22 cellular contexts compared by ENCODE assay signal in the genomic region with DNA sequence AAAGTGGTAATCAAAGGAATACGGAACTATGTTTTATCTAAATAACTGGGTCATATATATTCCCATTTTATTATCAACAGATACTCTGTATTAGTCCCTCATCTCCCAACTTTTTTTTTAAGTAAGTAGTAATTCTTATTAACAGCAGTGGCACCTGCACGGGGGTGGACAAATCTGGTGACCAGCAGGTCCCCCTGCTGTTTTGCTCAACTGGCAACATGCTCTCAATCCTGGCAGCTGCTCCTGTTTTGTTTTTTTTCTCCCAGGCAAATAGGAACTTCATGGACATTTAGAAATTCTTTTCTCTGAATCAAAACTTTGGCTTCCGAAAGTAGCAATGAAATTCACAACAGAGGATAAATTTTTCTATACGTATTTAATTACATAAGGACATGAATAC.
A peak's percentile ranks its signal among the peaks of the same experiment; 100 is the strongest.
DNase-seq lines count a peak whose midpoint lies in the region; ATAC-seq and FAIRE-seq lines count a peak whose summit lies in the region.
"Had no signal": no experiment of that assay in that cellular context is flagged by ENCODE, and none has a peak within 500 bp of the region (broad histone marks: within the 10 kb centered on the region; RNA-seq: fewer than 3 reads in every experiment).

No MANE protein-coding gene starts in this region.

- peaks cover 0 to 11% of the 10 kb centered on the region in 2 donors for H3K9me3 ChIP-seq in neuronal stem cell (replicated peaks in 1 of 2; ENCODE audit: control insufficient read depth in 2 of 2, insufficient read depth in 1 of 2, low read depth in 1 of 2, low read length in 2 of 2)
- H3K9me3 ChIP-seq: A549; BLaER1 treated with 17β-estradiol and CSF1 and Interleukin-3, amounts not matched to agents 10 nM and 100 nM; SJCRH30 had no signal

- FAIRE-seq in urothelium cell line (lab: Jason Lieb, UNC): no peak
- FAIRE-seq: A549, H1 had no signal

- H2BK12ac ChIP-seq in neuronal stem cell (ENCODE audit: low read length): no peak overlapping the region

- DNase-seq in COR-L47 (lab: John Stamatoyannopoulos, UW): peak; percentile 35
- DNase-seq in DMS 273 treated with DMSO at 0.1 percent for 48 hours (lab: John Stamatoyannopoulos, UW): peak; percentile 74
- peak; percentile 62 for DNase-seq in NCI-H524 treated with DMSO at 0.1 percent for 48 hours (lab: John Stamatoyannopoulos, UW)
- DNase-seq in cerebellar nuclear complex (lab: John Stamatoyannopoulos, UW): peak; percentile 31 to 54
- no peak for DNase-seq in activated naive CD4-positive, alpha-beta T cell treated with anti-CD3 and anti-CD28 coated beads, Interleukin-2, amount 50 U/mL, for 16 hours
- no peak for DNase-seq in urothelium cell line (ENCODE audit: low spot score)
- no peak for DNase-seq in neuronal stem cell (ENCODE audit: low spot score)
- DNase-seq: CD4-positive, alpha-beta T cell; EL; GF-D8; HCEC 1CT; NCI-H1048; NCI-H1436; NCI-H2227 treated with DMSO at 0.1 percent for 48 hours; NK-92 treated with Interleukin-12 subunit alpha and Interleukin-12 subunit beta, amount 100 ng/mL, for 24 hours; SJCRH30 had no signal

- no peaks in the 10 kb centered on the region for H3K79me1 ChIP-seq in neuronal stem cell (ENCODE audit: low read depth, low read length)

- H2AFZ ChIP-seq in neuronal stem cell (ENCODE audit: low read length): no peak overlapping the region

- no peak overlapping the region for H3K27ac ChIP-seq in neuronal stem cell (replicated peaks; ENCODE audit: low read length)
- H3K27ac ChIP-seq: A549; BLaER1 treated with 17β-estradiol and CSF1 and Interleukin-3, amounts not matched to agents 10 nM and 100 nM; HL-60; KMS-11; SJCRH30 had no signal

- no peak overlapping the region for H3K9ac ChIP-seq in neuronal stem cell (ENCODE audit: low read depth, low read length, poor library complexity)
- H3K9ac ChIP-seq: BLaER1 treated with 17β-estradiol and CSF1 and Interleukin-3, amounts not matched to agents 10 nM and 100 nM; KMS-11 had no signal

- H2BK15ac ChIP-seq in neuronal stem cell (ENCODE audit: low read length): no peak overlapping the region

- no CpG with 5 or more reads among the region's 4 CpGs for WGBS in neuronal stem cell (ENCODE audit: extremely low coverage in 2 of 2, insufficient read length in 2 of 2, insufficient replicate concordance in 1 of 2), 2 donors

- H3K14ac ChIP-seq in neuronal stem cell (ENCODE audit: low read length): no peak overlapping the region

- no peak overlapping the region for H2AK5ac ChIP-seq in neuronal stem cell (ENCODE audit: low read depth, low read length)

- no peak overlapping the region for H3K18ac ChIP-seq in neuronal stem cell (ENCODE audit: low read length)

- H4K8ac ChIP-seq in neuronal stem cell (ENCODE audit: low read depth, low read length): no peak overlapping the region

- peaks cover 0 to 1% of the 10 kb centered on the region in 2 donors for H3K4me1 ChIP-seq in neuronal stem cell (ENCODE audit: control insufficient read depth in 2 of 2, insufficient read depth in 1 of 2, low read depth in 1 of 2, low read length in 2 of 2)
- H3K4me1 ChIP-seq: A549; BLaER1 treated with 17β-estradiol and CSF1 and Interleukin-3, amounts not matched to agents 10 nM and 100 nM; SJCRH30 had no signal

- no peak overlapping the region for H2BK120ac ChIP-seq in neuronal stem cell (ENCODE audit: low read depth, low read length)

- no peak overlapping the region for H4K91ac ChIP-seq in neuronal stem cell (ENCODE audit: low read depth, low read length, poor library complexity)

- H2BK5ac ChIP-seq in neuronal stem cell (ENCODE audit: low read length): no peak overlapping the region

- H3K4me2 ChIP-seq in neuronal stem cell (ENCODE audit: insufficient read depth, low read length, poor library complexity, severe bottlenecking): no peak overlapping the region
- H3K4me2 ChIP-seq: A549; BLaER1 treated with 17β-estradiol and CSF1 and Interleukin-3, amounts not matched to agents 10 nM and 100 nM; KMS-11 had no signal

- H3K27me3 ChIP-seq in neuronal stem cell (ENCODE audit: control insufficient read depth in 3 of 3, insufficient read depth in 3 of 3, low read depth in 1 of 3, low read length in 3 of 3): no peaks in the 10 kb centered on the region
- H3K27me3 ChIP-seq: BLaER1 treated with 17β-estradiol and CSF1 and Interleukin-3, amounts not matched to agents 10 nM and 100 nM; SJCRH30 had no signal

- H3K23ac ChIP-seq in neuronal stem cell (ENCODE audit: low read depth, low read length, poor library complexity): no peak overlapping the region

- no peak for ATAC-seq in GM21576 (IDR thresholded peaks at IDR 0.05; ENCODE audit: unreplicated experiment)
- ATAC-seq: A549 had no signal

- no peaks in the 10 kb centered on the region for H3K36me3 ChIP-seq in neuronal stem cell (replicated peaks in 1 of 2; ENCODE audit: control insufficient read depth in 2 of 2, insufficient read depth in 2 of 2, low read length in 2 of 2)
- H3K36me3 ChIP-seq: BLaER1 treated with 17β-estradiol and CSF1 and Interleukin-3, amounts not matched to agents 10 nM and 100 nM; SJCRH30 had no signal

- H3K4me3 ChIP-seq in neuronal stem cell (ENCODE audit: low read length in 2 of 2): no peak overlapping the region
- H3K4me3 ChIP-seq: A549; BLaER1 treated with 17β-estradiol and CSF1 and Interleukin-3, amounts not matched to agents 10 nM and 100 nM; SJCRH30 had no signal

- no peak overlapping the region for H3K4ac ChIP-seq in neuronal stem cell (ENCODE audit: low read length)

Comparison
In these comparisons a context has a peak if more than half of its experiments do, and no peak if none do; other contexts are left out.
1. DNase-seq: peak in COR-L47 (single experiment), DMS 273 treated with DMSO at 0.1 percent for 48 hours (single experiment), NCI-H524 treated with DMSO at 0.1 percent for 48 hours (single experiment) and cerebellar nuclear complex (2 of 2); none in activated naive CD4-positive, alpha-beta T cell treated with anti-CD3 and anti-CD28 coated beads, Interleukin-2, amount 50 U/mL, for 16 hours (single experiment), urothelium cell line (single experiment) and neuronal stem cell (single experiment).